Comparison of ENCODE assay signal across 8 cellular contexts in the genomic region with DNA sequence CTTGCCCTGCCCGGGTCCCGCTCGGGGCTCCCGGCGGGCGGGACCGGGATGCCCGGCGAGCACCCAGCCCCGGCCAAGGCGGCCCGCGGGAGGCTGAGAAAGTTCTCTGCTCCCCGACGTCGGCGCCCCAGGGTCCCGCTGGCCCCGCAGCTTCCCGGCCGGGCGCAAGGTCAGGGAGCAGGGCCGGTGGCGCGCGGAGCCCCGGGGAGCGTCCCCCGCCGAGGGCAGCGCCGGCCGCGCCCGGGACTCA. TPM values are rescaled to one million over a fixed set of nuclear protein-coding genes. Genes with fewer than 3 reads are reported as not detected.
DNase-seq lines count a peak whose midpoint lies in the region; ATAC-seq and TF ChIP-seq lines count a peak whose summit lies in the region.

No MANE protein-coding gene starts in this region.

- H3K27ac ChIP-seq in AG04450 (ENCODE audit: low read depth, low read length) (no peak overlapping the region), Panc1 (ENCODE audit: low read length) (no peak overlapping the region), right cardiac atrium (ENCODE audit: low read length) (no peak overlapping the region), subcutaneous abdominal adipose tissue (ENCODE audit: low read depth, low read length) (no peak overlapping the region)

- BruUV-seq in Panc1 (replicated peaks; lab: Mats Ljungman, UMichigan) = no TSS peak

- no peak for TF ChIP-seq CTCF in AG04450 (IDR thresholded peaks at IDR 0.05; ENCODE audit: low read depth, low read length)
- no peak for TF ChIP-seq CTCF in Panc1 (IDR thresholded peaks at IDR 0.05)

- peaks cover 10% of the 10 kb centered on the region for H3K27me3 ChIP-seq in AG04450 (ENCODE audit: control insufficient read depth, insufficient read depth, low read length)
- H3K27me3 ChIP-seq in Panc1 (ENCODE audit: control insufficient read depth, insufficient read depth, low read length) = peaks cover 44% of the 10 kb centered on the region
- H3K27me3 ChIP-seq in right cardiac atrium (ENCODE audit: control insufficient read depth, insufficient read depth) = no peaks in the 10 kb centered on the region
- H3K27me3 ChIP-seq in subcutaneous abdominal adipose tissue (ENCODE audit: control insufficient read depth in 5 of 5, insufficient read depth in 4 of 5, low read length in 5 of 5) = peaks cover 4 to 36% (median 20%) of the 10 kb centered on the region in 5 donors

- intact Hi-C loops in Panc1 (cut with micrococcal nuclease; ENCODE audit: unreplicated experiment) (loop anchor here (1.0 kb wide), 2 partner anchors 8 to 246 kb away; no protein-coding TSS in a partner anchor), right cardiac atrium (cut with DNase I) (loop anchor here in 1 of 4 donors (5.0 kb wide), 1 partner anchor 244 kb away; no protein-coding TSS in a partner anchor)

- DNase-seq in AG04450 (ENCODE audit: low read depth, low spot score) = no peak
- DNase-seq in Panc1 (ENCODE audit: low read depth, low spot score) = no peak
- peak in 1 of 3 donors; percentile 68 for DNase-seq in right cardiac atrium
- no peak for DNase-seq in OCI-M2 (lab: John Stamatoyannopoulos, UW; ENCODE audit: unreplicated experiment)
- no peak for DNase-seq in NCI-H446 treated with DMSO at 0.1 percent for 48 hours (lab: John Stamatoyannopoulos, UW)
- no peak for DNase-seq in DMS153 treated with DMSO at 0.1 percent for 48 hours (lab: John Stamatoyannopoulos, UW; ENCODE audit: unreplicated experiment)

- WGBS in right cardiac atrium = under 1% methylated on average over 35 of the region's 35 CpGs

- in situ Hi-C loops in Panc1 (cut with HindIII; ENCODE audit: low pct_unique_long_range_greater_than_20kb, low sequenced_read_pairs) = no loop called here

- H3K9ac ChIP-seq in subcutaneous abdominal adipose tissue (ENCODE audit: low read length in 5 of 5) = no peak overlapping the region

- H3K36me3 ChIP-seq in Panc1 (ENCODE audit: control insufficient read depth, insufficient read depth, low read length) (peaks cover 3% of the 10 kb centered on the region; the same call in 1 of the 2 replicates), subcutaneous abdominal adipose tissue (ENCODE audit: control insufficient read depth in 5 of 5, insufficient read depth in 5 of 5, low read length in 5 of 5) (no peaks in the 10 kb centered on the region)

- peaks cover 6% of the 10 kb centered on the region; the same call in 1 of the 2 replicates for H3K4me1 ChIP-seq in Panc1 (ENCODE audit: control insufficient read depth, insufficient read depth, low read length)
- peaks cover 3% of the 10 kb centered on the region for H3K4me1 ChIP-seq in right cardiac atrium (ENCODE audit: control insufficient read depth, insufficient read depth, low read length)
- H3K4me1 ChIP-seq in subcutaneous abdominal adipose tissue (ENCODE audit: control insufficient read depth in 5 of 5, insufficient read depth in 5 of 5, low read length in 5 of 5) = peaks cover 5 to 19% (median 15%) of the 10 kb centered on the region in 5 donors

- CTCF ChIA-PET in AG04450 (lab: Charles Lee) (interaction anchor here (0.6 kb wide), 1 partner anchor 244 kb away, joined by 5 read pairs; no protein-coding TSS in a partner anchor), Panc1 (lab: Charles Lee) (no interaction called here)

- H3K4me3 ChIP-seq in AG04450 (ENCODE audit: low read depth, low read length) (peak overlapping the region; percentile 68), Panc1 (ENCODE audit: low read depth in 2 of 2, low read length in 2 of 2) (peak overlapping the region; percentile 53 to 64), right cardiac atrium (ENCODE audit: low read length) (peak overlapping the region; percentile 72), subcutaneous abdominal adipose tissue (ENCODE audit: low read depth in 1 of 5, low read length in 5 of 5) (peak overlapping the region in 4 of 5 donors; percentile 49 to 65 (median 60))

- no peaks in the 10 kb centered on the region for H3K9me3 ChIP-seq in AG04450 (ENCODE audit: control insufficient read depth, insufficient read depth, low read length)
- no peaks in the 10 kb centered on the region for H3K9me3 ChIP-seq in Panc1 (ENCODE audit: control insufficient read depth, insufficient read depth, low read depth, low read length)
- no peaks in the 10 kb centered on the region for H3K9me3 ChIP-seq in right cardiac atrium (ENCODE audit: control insufficient read depth, low read length)
- H3K9me3 ChIP-seq in subcutaneous abdominal adipose tissue (ENCODE audit: control insufficient read depth in 5 of 5, low read length in 5 of 5) = no peaks in the 10 kb centered on the region

- POLR2A ChIA-PET in AG04450 (lab: Yijun Ruan, JAX) = no interaction called here
- POLR2A ChIA-PET in Panc1 (lab: Charles Lee) = no interaction called here

- ATAC-seq in GM21528 (IDR thresholded peaks at IDR 0.05; ENCODE audit: low FRiP score, unreplicated experiment) = peak; percentile 39
- peak; percentile 71 for ATAC-seq in Panc1
- peak in 1 of 2 donors; percentile 30 for ATAC-seq in right cardiac atrium

RNA-seq across cellular contexts. Expression of gene SERPINE2, which starts 0.3 kb away (rescaled TPM):
- polyA plus RNA-seq in AG04450 (2011; rRNA removed) = 24.0 and 32.0 TPM in 2 replicates
- polyA minus RNA-seq in AG04450 (2011; rRNA and poly(A)+ RNA removed) = 14.1 and 18.4 TPM in 2 replicates
- 3.1 TPM for total RNA-seq in Panc1 (2021; ENCODE audit: unreplicated experiment)
- 0.64 TPM for polyA plus RNA-seq in Panc1 (2012; ENCODE audit: insufficient read length)
- 10 to 100 TPM; 15.4 to 49.4 (median 25.6) TPM for total RNA-seq in right cardiac atrium
- polyA plus RNA-seq in right cardiac atrium = 24.2 TPM
